8 cellular contexts compared by ENCODE assay signal in the genomic region with DNA sequence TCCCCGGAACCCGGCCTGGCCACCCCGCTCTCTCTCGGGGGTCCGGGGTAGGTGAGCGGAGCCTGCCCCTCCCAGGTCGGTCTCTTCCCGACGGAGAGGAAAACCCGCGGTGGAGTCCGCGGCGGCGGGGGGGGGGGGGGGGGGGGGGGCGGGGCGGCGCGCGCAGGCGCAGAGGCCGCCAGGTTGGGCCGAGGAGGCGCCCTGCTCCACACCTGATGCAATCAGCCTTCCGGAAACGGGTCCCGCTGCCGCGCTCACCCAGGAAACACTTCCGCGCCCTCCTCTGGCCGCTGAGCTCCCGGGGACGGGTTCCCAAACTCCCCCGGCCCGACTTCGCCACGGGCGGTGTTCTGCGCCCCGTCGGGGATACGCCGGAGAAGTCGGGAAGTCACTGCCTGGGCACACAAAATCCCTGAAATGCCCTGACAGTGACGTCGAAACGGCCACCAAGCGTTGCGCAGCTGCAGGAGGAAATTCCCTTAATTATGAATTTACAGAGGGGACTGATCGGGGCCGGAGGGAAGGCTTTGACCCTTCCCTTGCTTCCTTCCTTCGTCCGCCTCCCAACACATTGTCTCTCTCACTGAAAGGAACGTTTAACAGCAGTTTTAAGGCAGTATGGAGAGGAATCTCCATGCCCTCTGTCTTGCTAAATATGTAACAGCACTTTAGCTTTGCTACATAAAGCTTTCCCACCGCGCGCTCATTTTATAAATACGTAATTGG. TPM values are rescaled to one million over a fixed set of nuclear protein-coding genes. Genes with fewer than 3 reads are reported as not detected.
A peak's percentile ranks its signal among the peaks of the same experiment; 100 is the strongest.
DNase-seq lines count a peak whose midpoint lies in the region; ATAC-seq and TF ChIP-seq lines count a peak whose summit lies in the region.

No MANE protein-coding gene starts in this region.

- H3K4me1 Mint-ChIP-seq in activated CD8-positive, alpha-beta memory T cell treated with anti-CD3 and anti-CD28 coated beads, Interleukin-2, amount 10 ng/mL, durations not matched to agents 7 days and 5 days: peaks cover 24% of the 10 kb centered on the region
- H3K4me1 Mint-ChIP-seq in naive B cell: peaks cover 9 to 29% (median 28%) of the 10 kb centered on the region in 3 donors

- peak overlapping the region; percentile 65 for H3K4me3 Mint-ChIP-seq in activated CD8-positive, alpha-beta memory T cell treated with anti-CD3 and anti-CD28 coated beads, Interleukin-2, amount 10 ng/mL, durations not matched to agents 7 days and 5 days
- H3K4me3 Mint-ChIP-seq in naive B cell: peak overlapping the region; percentile 47 to 84 (median 74)

- no peaks in the 10 kb centered on the region for H3K36me3 Mint-ChIP-seq in activated CD8-positive, alpha-beta memory T cell treated with anti-CD3 and anti-CD28 coated beads, Interleukin-2, amount 10 ng/mL, durations not matched to agents 7 days and 5 days
- peaks cover 0 to 6% of the 10 kb centered on the region in 2 donors for H3K36me3 Mint-ChIP-seq in naive B cell

- peaks cover 68% of the 10 kb centered on the region for H3K27me3 Mint-ChIP-seq in activated CD8-positive, alpha-beta memory T cell treated with anti-CD3 and anti-CD28 coated beads, Interleukin-2, amount 10 ng/mL, durations not matched to agents 7 days and 5 days
- H3K27me3 Mint-ChIP-seq in naive B cell: peaks cover 66 to 84% (median 81%) of the 10 kb centered on the region in 3 donors

- H3K27ac Mint-ChIP-seq in activated CD8-positive, alpha-beta memory T cell treated with anti-CD3 and anti-CD28 coated beads, Interleukin-2, amount 10 ng/mL, durations not matched to agents 7 days and 5 days: peak overlapping the region; percentile 42
- no peak overlapping the region for H3K27ac Mint-ChIP-seq in naive B cell

- CTCF ChIA-PET in activated CD8-positive, alpha-beta memory T cell treated with anti-CD3 and anti-CD28 coated beads, Interleukin-2, amount 10 ng/mL, durations not matched to agents 7 days and 5 days (lab: Charles Lee): interaction anchor here (1.0 to 2.4 kb wide), 3 partner anchors 17 to 245 kb away, joined by 3 to 8 read pairs (median 3); no protein-coding TSS in a partner anchor

- no peaks in the 10 kb centered on the region for H3K9me3 Mint-ChIP-seq in activated CD8-positive, alpha-beta memory T cell treated with anti-CD3 and anti-CD28 coated beads, Interleukin-2, amount 10 ng/mL, durations not matched to agents 7 days and 5 days (ENCODE audit: low read depth)
- H3K9me3 Mint-ChIP-seq in naive B cell: peaks cover 0 to 6% (median 0%) of the 10 kb centered on the region in 7 donors

- TF ChIP-seq CTCF in AG10803 (conservative IDR thresholded peaks at IDR 0.05; ENCODE audit: low read length): peak; percentile 53

- peak overlapping the region; percentile 73 for H3K4me3 ChIP-seq in AG10803 (ENCODE audit: low read length)

- DNase-seq in AG10803 (ENCODE audit: low read depth): peak; percentile 73
- DNase-seq in NCI-H2227 treated with DMSO at 0.1 percent for 48 hours (lab: John Stamatoyannopoulos, UW): peak; percentile 80
- DNase-seq in activated CD8-positive, alpha-beta memory T cell treated with anti-CD3 and anti-CD28 coated beads, Interleukin-2, amount 10 ng/mL, durations not matched to agents 7 days and 5 days: peak; percentile 72
- DNase-seq in naive B cell: no peak
- peak; percentile 58 for DNase-seq in superior temporal gyrus (ENCODE audit: extremely low spot score)

- peak; percentile 65 for ATAC-seq in GM18909 (IDR thresholded peaks at IDR 0.05; ENCODE audit: poor library complexity, unreplicated experiment)
- ATAC-seq in HG03135 (IDR thresholded peaks at IDR 0.05; ENCODE audit: unreplicated experiment): peak; percentile 50
- ATAC-seq in activated CD8-positive, alpha-beta memory T cell treated with anti-CD3 and anti-CD28 coated beads, Interleukin-2, amount 10 ng/mL, durations not matched to agents 7 days and 5 days: peak; percentile 77
- ATAC-seq in esophagus mucosa: peak; percentile 68
- ATAC-seq in naive B cell (ENCODE audit: low read depth in 2 of 2): peak; percentile 13 to 30

RNA-seq across cellular contexts. Expression of a gene that starts 2.1 kb away (rescaled TPM):
- 10 to 100 TPM in 1 of 2 experiments, under 1 TPM in 1; 0.93 to 13.6 TPM for total RNA-seq in activated CD8-positive, alpha-beta memory T cell treated with anti-CD3 and anti-CD28 coated beads, Interleukin-2, amount 10 ng/mL, durations not matched to agents 7 days and 5 days
- 13.3 TPM for total RNA-seq in esophagus mucosa
- 10 to 100 TPM in 5 of 6 donors, 1 to 10 TPM in 1; 8.6 to 23.5 (median 15.7) TPM for polyA plus RNA-seq in naive B cell (ENCODE audit: low read depth in 6 of 6)

RNA-seq across cellular contexts. Expression of a gene that starts 40.3 kb away (rescaled TPM):
- total RNA-seq in activated CD8-positive, alpha-beta memory T cell treated with anti-CD3 and anti-CD28 coated beads, Interleukin-2, amount 10 ng/mL, durations not matched to agents 7 days and 5 days: 1 to 10 TPM in 1 of 2 experiments, under 1 TPM in 1; 0.85 to 4.7 TPM
- 2.1 TPM for total RNA-seq in esophagus mucosa
- polyA plus RNA-seq in naive B cell (ENCODE audit: low read depth in 6 of 6): under 1 TPM in 1 of 6 donors, not detected in 5; 0.57 TPM

Comparison
In these comparisons a context has a peak if more than half of its experiments do, and no peak if none do; other contexts are left out.
1. ATAC-seq: peak in every context shown above with its lines; median percentile 77 in activated CD8-positive, alpha-beta memory T cell treated with anti-CD3 and anti-CD28 coated beads, Interleukin-2, amount 10 ng/mL, durations not matched to agents 7 days and 5 days; 68 in esophagus mucosa; 65 in GM18909; 50 in HG03135; 22 in naive B cell.